31 cellular contexts compared by ENCODE assay signal in the genomic region with DNA sequence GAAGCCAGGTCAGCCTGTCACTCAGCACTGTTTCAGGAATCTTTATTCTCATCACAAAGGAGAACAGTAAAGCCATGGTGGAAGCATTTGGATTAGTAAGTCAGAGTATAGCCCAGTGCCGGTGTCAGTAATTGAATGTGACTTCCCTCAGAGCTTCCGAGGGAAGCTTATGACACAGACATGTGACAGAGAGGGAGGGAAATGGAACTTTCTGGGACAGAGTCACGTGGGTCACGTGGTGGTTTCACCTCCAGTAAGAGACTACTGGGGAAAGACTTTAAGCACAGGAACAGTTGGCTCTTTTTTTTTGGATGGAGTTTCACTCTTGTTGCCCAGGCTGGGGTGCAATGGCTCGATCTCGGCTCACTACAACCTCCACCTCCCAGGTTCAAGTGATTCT. TPM values are rescaled to one million over a fixed set of nuclear protein-coding genes. Genes with fewer than 3 reads are reported as not detected.
"Had no signal": no experiment of that assay in that cellular context is flagged by ENCODE, and none has a peak within 500 bp of the region (broad histone marks: within the 10 kb centered on the region; RNA-seq: fewer than 3 reads in every experiment).

No MANE protein-coding gene starts in this region.

- H3K36me3 ChIP-seq: esophagus squamous epithelium, heart right ventricle, left lung, prostate gland, right atrium auricular region, suprapubic skin, transverse colon, upper lobe of right lung, uterus had no signal

- H3K27ac ChIP-seq: esophagus squamous epithelium, heart right ventricle, left lung, prostate gland, right atrium auricular region, skin epidermis, suprapubic skin, transverse colon, upper lobe of right lung, uterus had no signal

- ATAC-seq: effector memory CD8-positive, alpha-beta T cell; heart right ventricle; left cardiac atrium; left lung; mucosa of descending colon; natural killer cell treated with Interleukin-12 subunit alpha and Interleukin-12 subunit beta and Interleukin-15 and Interleukin-18, amount 100 ng/mL, for 72 hours; stimulated activated naive CD8-positive, alpha-beta T cell treated with anti-CD3 and anti-CD28 coated beads, Interleukin-15, amount 100 ng/mL, for 72 hours; upper lobe of right lung had no signal

- H3K4me3 ChIP-seq: esophagus squamous epithelium, heart right ventricle, left lung, mucosa of descending colon, prostate gland, right atrium auricular region, skin epidermis, suprapubic skin, transverse colon, upper lobe of right lung, uterus had no signal

- FAIRE-seq: endometrium, islet of Langerhans had no signal

- H3K4me1 ChIP-seq: esophagus squamous epithelium, left lung, prostate gland, right atrium auricular region, suprapubic skin, transverse colon, upper lobe of right lung, uterus had no signal

- H3K9me3 ChIP-seq: esophagus squamous epithelium, heart right ventricle, left lung, mucosa of descending colon, prostate gland, right atrium auricular region, suprapubic skin, transverse colon, upper lobe of right lung, uterus had no signal

- DNase-seq: cortex of kidney; effector memory CD8-positive, alpha-beta T cell; erythroblast; esophagus squamous epithelium; foreskin melanocyte; glutamatergic neuron; heart right ventricle; hippocampal formation; left cardiac atrium; left lung; mesenchymal stem cell; mucosa of descending colon; naive B cell; nucleus accumbens; stimulated activated CD4-positive, alpha-beta T cell treated with anti-CD3 and anti-CD28 coated beads, Interleukin-1b, Interleukin-23, amount 100 ng/mL, for 48 hours; stimulated activated CD4-positive, alpha-beta T cell treated with anti-CD3 and anti-CD28 coated beads, Interleukin-4, amount 100 ng/mL, for 1 hour; stimulated activated CD8-positive, alpha-beta memory T cell treated with anti-CD3 and anti-CD28 coated beads, Interleukin-4, amount 100 ng/mL, for 48 hours; stimulated activated naive CD4-positive, alpha-beta T cell; stimulated activated naive CD8-positive, alpha-beta T cell treated with anti-CD3 and anti-CD28 coated beads, Interleukin-15, amount 100 ng/mL, for 72 hours; transverse colon; upper lobe of right lung; uterus had no signal

- H3K27me3 ChIP-seq: transverse colon, upper lobe of right lung had no signal

RNA-seq across cellular contexts. Expression of a gene that starts 53.3 kb away (rescaled TPM):
- total RNA-seq: dermis microvascular lymphatic vessel endothelial cell, heart right ventricle, left cardiac atrium, lung microvascular endothelial cell, right atrium auricular region, upper lobe of right lung had no signal
- polyA plus RNA-seq: heart right ventricle had no signal
